ENCODE assay signal across 16 cellular contexts in genomic region chr3:5376761-5377160, GRCh38.
DNase-seq lines count a peak whose midpoint lies in the region; ATAC-seq, FAIRE-seq and TF ChIP-seq lines count a peak whose summit lies in the region.
"Had no signal": no experiment of that assay in that cellular context is flagged by ENCODE, and none has a peak within 500 bp of the region (broad histone marks: within the 10 kb centered on the region; RNA-seq: fewer than 3 reads in every experiment).

No MANE protein-coding gene starts in this region.

- H2AFZ ChIP-seq in HepG2 (ENCODE audit: low read length) (no peak overlapping the region), PC-9 (no peak overlapping the region)

- no peak for TF ChIP-seq RAD21 in HepG2 (CRISPR knock-in tag; IDR thresholded peaks at IDR 0.05)

- H3K9ac ChIP-seq in HepG2 (ENCODE audit: insufficient read depth, low read depth, low read length), result no peak overlapping the region

- H3K9me3 ChIP-seq in HepG2 (ENCODE audit: low read length) (no peaks in the 10 kb centered on the region), right lobe of liver (no peaks in the 10 kb centered on the region), PC-9 (ENCODE audit: insufficient read depth, low read depth) (no peaks in the 10 kb centered on the region)
- H3K9me3 ChIP-seq: ovary had no signal

- no TSS peak for BruUV-seq in HepG2 (replicated peaks; lab: Mats Ljungman, UMichigan)
- BruUV-seq in PC-9 (replicated peaks; lab: Mats Ljungman, UMichigan), result no TSS peak

- TF ChIP-seq EP300 in HepG2 (IDR thresholded peaks at IDR 0.05; ENCODE audit: low read depth in 2 of 2, low read length in 2 of 2) (0 out of 4 replicates have a peak, but pooled peaks of 1 of the 2 experiments have one; percentile 20), HepG2 (CRISPR knock-in tag; IDR thresholded peaks at IDR 0.05; ENCODE audit: borderline replicate concordance) (no peak)

- no peaks in the 10 kb centered on the region for H3F3A ChIP-seq in PC-9 (ENCODE audit: insufficient read depth, low read depth)

- CTCF ChIA-PET in HepG2 (lab: Yijun Ruan, JAX; ENCODE audit: low intra/inter-chr PET ratio, low total read pairs), result no interaction called here
- CTCF ChIA-PET in PC-9 (lab: Charles Lee), result no interaction called here

- no peak overlapping the region for H3K27ac ChIP-seq in HepG2 (ENCODE audit: extremely low read length, insufficient read depth, low read length)
- no peak overlapping the region for H3K27ac ChIP-seq in right lobe of liver
- no peak overlapping the region for H3K27ac ChIP-seq in PC-9
- H3K27ac ChIP-seq: foreskin keratinocyte, ovary had no signal

- WGBS in HepG2 (ENCODE audit: low lambda C conversion rate), result 0% methylated on average over 2 of the region's 6 CpGs
- WGBS in right lobe of liver (ENCODE audit: insufficient coverage, low coverage, low lambda C conversion rate, missing lambda C conversion rate), result 10% methylated on average over 2 of the region's 6 CpGs

- DNase-seq in HepG2 (ENCODE audit: low spot score), result peak; percentile 85
- DNase-seq in right lobe of liver, result no peak
- DNase-seq in PC-9, result peak; percentile 70 to 84
- DNase-seq in iPS-NIHi11 (ENCODE audit: low spot score), result peak; percentile 13
- DNase-seq in ureter (ENCODE audit: low spot score), result peak; percentile 79
- DNase-seq in SKM-1 treated with dmso at 0.1 percent for 144 hours (lab: John Stamatoyannopoulos, UW; ENCODE audit: unreplicated experiment), result no peak
- DNase-seq in AG08396 (ENCODE audit: low spot score), result no peak
- DNase-seq in H4 (ENCODE audit: low spot score), result no peak
- DNase-seq: ACHN; activated effector memory CD4-positive, alpha-beta T cell treated with Interleukin-2 at 50 U/mL for 16 hours; effector CD8-positive, alpha-beta T cell; foreskin keratinocyte; HFFc6; midbrain; NCI-H524 treated with DMSO at 0.1 percent for 48 hours; ovary had no signal

- TF ChIP-seq CTCF in HepG2 (CRISPR knock-in tag; IDR thresholded peaks at IDR 0.05) (0 out of 2 replicates have a peak, but pooled peaks have one; percentile 16), right lobe of liver (IDR thresholded peaks at IDR 0.05) (no peak), PC-9 (conservative IDR thresholded peaks at IDR 0.05) (no peak)

- no peaks in the 10 kb centered on the region for H3K9me2 ChIP-seq in PC-9 (ENCODE audit: insufficient read depth)

- peak; percentile 47 for FAIRE-seq in HepG2 (lab: Jason Lieb, UNC)

- ATAC-seq in HepG2, result peak; percentile 100
- ATAC-seq in right lobe of liver, result no peak
- ATAC-seq: foreskin keratinocyte had no signal

- H3K4me2 ChIP-seq in HepG2 (ENCODE audit: low read depth, low read length) (peak overlapping the region; percentile 63), PC-9 (0 out of 2 replicates have a peak overlapping the region, but pooled peaks have one; percentile 16)

- H3K27me3 ChIP-seq in HepG2 (ENCODE audit: control insufficient read depth in 1 of 2, insufficient read depth in 2 of 2, low read length in 2 of 2), result no peaks in the 10 kb centered on the region
- H3K27me3 ChIP-seq in right lobe of liver, result no peaks in the 10 kb centered on the region
- no peaks in the 10 kb centered on the region for H3K27me3 ChIP-seq in PC-9 (ENCODE audit: insufficient read depth, low read depth)
- H3K27me3 ChIP-seq: foreskin keratinocyte, ovary had no signal

- POLR2A ChIA-PET in HepG2 (lab: Yijun Ruan, JAX), result no interaction called here
- POLR2A ChIA-PET in PC-9 (lab: Charles Lee; ENCODE audit: unreplicated experiment), result no interaction called here

- H4K20me1 ChIP-seq in HepG2 (ENCODE audit: insufficient read depth, low read length), result no peaks in the 10 kb centered on the region
- no peaks in the 10 kb centered on the region for H4K20me1 ChIP-seq in PC-9 (ENCODE audit: insufficient read depth)

- H3K4me1 ChIP-seq in HepG2 (ENCODE audit: insufficient read depth, low read length) (peaks cover 10% of the 10 kb centered on the region), right lobe of liver (no peaks in the 10 kb centered on the region), PC-9 (replicated peaks; ENCODE audit: insufficient read depth) (0 out of 2 replicates have a peak, but pooled peaks cover 3% of the 10 kb centered on the region)
- H3K4me1 ChIP-seq: foreskin keratinocyte had no signal

- H3K36me3 ChIP-seq in HepG2 (replicated peaks in 1 of 2; ENCODE audit: control insufficient read depth in 1 of 2, insufficient read depth in 2 of 2, low read length in 2 of 2) (no peaks in the 10 kb centered on the region), right lobe of liver (no peaks in the 10 kb centered on the region), PC-9 (ENCODE audit: low read depth) (no peaks in the 10 kb centered on the region)
- H3K36me3 ChIP-seq: ovary had no signal

- TF ChIP-seq POLR2A in HepG2 (IDR thresholded peaks at IDR 0.05; ENCODE audit: insufficient read depth in 1 of 2, low read depth in 2 of 2, low read length in 2 of 2) (no peak), right lobe of liver (IDR thresholded peaks at IDR 0.05) (no peak)

- no peak overlapping the region for H3K4me3 ChIP-seq in HepG2 (replicated peaks in 1 of 3; ENCODE audit: insufficient read depth in 1 of 3, low read depth in 2 of 3, low read length in 3 of 3)
- H3K4me3 ChIP-seq in right lobe of liver, result no peak overlapping the region
- no peak overlapping the region for H3K4me3 ChIP-seq in PC-9
- H3K4me3 ChIP-seq: ovary had no signal

- intact Hi-C loops in HepG2 (cut with micrococcal nuclease; ENCODE audit: unreplicated experiment) (no loop called here), right lobe of liver (cut with DNase I) (no loop called here), PC-9 (cut with micrococcal nuclease; ENCODE audit: unreplicated experiment) (loop anchor here (1.0 kb wide), 2 partner anchors 12 to 50 kb away; no protein-coding TSS in a partner anchor)

- H3K79me2 ChIP-seq in HepG2 (ENCODE audit: insufficient read depth, low read length) (no peaks in the 10 kb centered on the region), PC-9 (ENCODE audit: low read depth) (no peaks in the 10 kb centered on the region)

- in situ Hi-C loops in HepG2 (cut with HindIII; ENCODE audit: extremely low pct_ligation_motif_present, low pct_unique_long_range_greater_than_20kb), result no loop called here

TF ChIP-seq in HepG2, 621 proteins besides CTCF, POLR2A, EP300 and RAD21 (continues in another document):
- peak; percentile 99 for TF ChIP-seq ZNF292 (CRISPR knock-in tag; IDR thresholded peaks at IDR 0.05; ENCODE audit: borderline replicate concordance, low read depth)
- no peak for TF ChIP-seq CCAR2 (optimal IDR thresholded peaks at IDR 0.05; ENCODE audit: low read depth, low read length)
- TF ChIP-seq JUNB (CRISPR knock-in tag; IDR thresholded peaks at IDR 0.05; ENCODE audit: borderline replicate concordance), result no peak
- TF ChIP-seq NCOA2 (CRISPR knock-in tag; IDR thresholded peaks at IDR 0.05), result peak; percentile 51; the same call in 1 of the 2 replicates
- TF ChIP-seq ZSCAN21 (CRISPR knock-in tag; IDR thresholded peaks at IDR 0.05; ENCODE audit: borderline replicate concordance), result no peak
- 0 out of 2 replicates have a peak, but pooled peaks have one; percentile 27 for TF ChIP-seq ZNF317 (CRISPR knock-in tag; IDR thresholded peaks at IDR 0.05)
- no peak for TF ChIP-seq ZNF644 (CRISPR knock-in tag; IDR thresholded peaks at IDR 0.05; ENCODE audit: low read depth)
- TF ChIP-seq, protein P1, sequence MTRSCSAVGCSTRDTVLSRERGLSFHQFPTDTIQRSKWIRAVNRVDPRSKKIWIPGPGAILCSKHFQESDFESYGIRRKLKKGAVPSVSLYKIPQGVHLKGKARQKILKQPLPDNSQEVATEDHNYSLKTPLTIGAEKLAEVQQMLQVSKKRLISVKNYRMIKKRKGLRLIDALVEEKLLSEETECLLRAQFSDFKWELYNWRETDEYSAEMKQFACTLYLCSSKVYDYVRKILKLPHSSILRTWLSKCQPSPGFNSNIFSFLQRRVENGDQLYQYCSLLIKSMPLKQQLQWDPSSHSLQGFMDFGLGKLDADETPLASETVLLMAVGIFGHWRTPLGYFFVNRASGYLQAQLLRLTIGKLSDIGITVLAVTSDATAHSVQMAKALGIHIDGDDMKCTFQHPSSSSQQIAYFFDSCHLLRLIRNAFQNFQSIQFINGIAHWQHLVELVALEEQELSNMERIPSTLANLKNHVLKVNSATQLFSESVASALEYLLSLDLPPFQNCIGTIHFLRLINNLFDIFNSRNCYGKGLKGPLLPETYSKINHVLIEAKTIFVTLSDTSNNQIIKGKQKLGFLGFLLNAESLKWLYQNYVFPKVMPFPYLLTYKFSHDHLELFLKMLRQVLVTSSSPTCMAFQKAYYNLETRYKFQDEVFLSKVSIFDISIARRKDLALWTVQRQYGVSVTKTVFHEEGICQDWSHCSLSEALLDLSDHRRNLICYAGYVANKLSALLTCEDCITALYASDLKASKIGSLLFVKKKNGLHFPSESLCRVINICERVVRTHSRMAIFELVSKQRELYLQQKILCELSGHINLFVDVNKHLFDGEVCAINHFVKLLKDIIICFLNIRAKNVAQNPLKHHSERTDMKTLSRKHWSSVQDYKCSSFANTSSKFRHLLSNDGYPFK (CRISPR knock-in tag; IDR thresholded peaks at IDR 0.05; ENCODE audit: borderline replicate concordance), result peak; percentile 66; the same call in 1 of the 2 replicates
- TF ChIP-seq FOXA3 (CRISPR knock-in tag; IDR thresholded peaks at IDR 0.05), result peak; percentile 87
- no peak for TF ChIP-seq SATB2 (CRISPR knock-in tag; IDR thresholded peaks at IDR 0.05)
- TF ChIP-seq ZNF562 (CRISPR knock-in tag; IDR thresholded peaks at IDR 0.05; ENCODE audit: borderline replicate concordance), result no peak
- peak; percentile 39; the same call in 1 of the 2 replicates for TF ChIP-seq GABPB1 (CRISPR knock-in tag; IDR thresholded peaks at IDR 0.05)
- TF ChIP-seq FOXA1 (IDR thresholded peaks at IDR 0.05), result no peak
- peak; percentile 94 for TF ChIP-seq FOXA1 (CRISPR knock-in tag; IDR thresholded peaks at IDR 0.05)
- no peak for TF ChIP-seq ZNF17 (CRISPR knock-in tag; IDR thresholded peaks at IDR 0.05)
- TF ChIP-seq ZNF891 (CRISPR knock-in tag; IDR thresholded peaks at IDR 0.05), result no peak
- no peak for TF ChIP-seq ZFP41 (CRISPR knock-in tag; IDR thresholded peaks at IDR 0.05; ENCODE audit: borderline replicate concordance)
- TF ChIP-seq ZNF207 (IDR thresholded peaks at IDR 0.05; ENCODE audit: borderline replicate concordance), result no peak
- TF ChIP-seq NFKB2 (CRISPR knock-in tag; IDR thresholded peaks at IDR 0.05; ENCODE audit: borderline replicate concordance), result no peak; the same call in 1 of the 2 replicates
- TF ChIP-seq ZEB1 (IDR thresholded peaks at IDR 0.05; ENCODE audit: insufficient replicate concordance, low read depth), result no peak

Comparison
In these comparisons a context has a peak if more than half of its experiments do, and no peak if none do; other contexts are left out.
1. DNase-seq: peak in HepG2 (single experiment), PC-9 (2 of 2), iPS-NIHi11 (single experiment) and ureter (single experiment); none in right lobe of liver (0 of 3), SKM-1 treated with dmso at 0.1 percent for 144 hours (single experiment), AG08396 (single experiment) and H4 (single experiment).